In genomic region chr1:222814536-222815366, GRCh38 we compare ENCODE assay signal across 8 cellular contexts. TPM values are rescaled to one million over a fixed set of nuclear protein-coding genes. Genes with fewer than 3 reads are reported as not detected.
DNase-seq lines count a peak whose midpoint lies in the region; ATAC-seq and TF ChIP-seq lines count a peak whose summit lies in the region.

Gene DISP1, plus strand, starts transcription at chr1:222815039. Its CDS starts 127,785 bp downstream, at chr1:222942824.

- 5% methylated on average over 62 of the region's 62 CpGs for WGBS in ectodermal cell, 2 experiments

- peak within 1 kb of the TSS; percentile 89 for H3K4me3 Mint-ChIP-seq in activated CD8-positive, alpha-beta T cell treated with anti-CD3 and anti-CD28 coated beads, Interleukin-2, amount 10 ng/mL, durations not matched to agents 7 days and 5 days

- no peak for TF ChIP-seq CTCF in lower lobe of right lung (IDR thresholded peaks at IDR 0.05)

- H3K4me3 ChIP-seq in BLaER1, result peak within 1 kb of the TSS; percentile 90
- peak within 1 kb of the TSS; percentile 73 for H3K4me3 ChIP-seq in ectodermal cell (ENCODE audit: insufficient read depth, low read depth, low read length)
- H3K4me3 ChIP-seq in lower lobe of right lung, result peak within 1 kb of the TSS; percentile 86

- H3K27ac Mint-ChIP-seq in activated CD8-positive, alpha-beta T cell treated with anti-CD3 and anti-CD28 coated beads, Interleukin-2, amount 10 ng/mL, durations not matched to agents 7 days and 5 days, result peak within 1 kb of the TSS; percentile 88

- peaks cover 6% of the 10 kb centered on the region for H3K27me3 Mint-ChIP-seq in activated CD8-positive, alpha-beta T cell treated with anti-CD3 and anti-CD28 coated beads, Interleukin-2, amount 10 ng/mL, durations not matched to agents 7 days and 5 days (ENCODE audit: low read depth)

- POLR2A ChIA-PET in activated CD8-positive, alpha-beta T cell treated with anti-CD3 and anti-CD28 coated beads, Interleukin-2, amount 10 ng/mL, durations not matched to agents 7 days and 5 days (lab: Charles Lee), result no interaction called here

- H3K27me3 ChIP-seq in BLaER1 (no peaks in the 10 kb centered on the region), ectodermal cell (ENCODE audit: control insufficient read depth, insufficient read depth, low read length, poor library complexity, severe bottlenecking) (peaks cover 6% of the 10 kb centered on the region), lower lobe of right lung (ENCODE audit: low read depth) (no peaks in the 10 kb centered on the region)

- H3K4me1 ChIP-seq in BLaER1, result peaks cover 18% of the 10 kb centered on the region
- H3K4me1 ChIP-seq in ectodermal cell (ENCODE audit: control insufficient read depth, insufficient read depth, low read length), result peaks cover 9% of the 10 kb centered on the region
- peaks cover 33% of the 10 kb centered on the region for H3K4me1 ChIP-seq in lower lobe of right lung

- no peaks in the 10 kb centered on the region for H3K9me3 Mint-ChIP-seq in activated CD8-positive, alpha-beta T cell treated with anti-CD3 and anti-CD28 coated beads, Interleukin-2, amount 10 ng/mL, durations not matched to agents 7 days and 5 days (ENCODE audit: insufficient read depth)

- H3K4me1 Mint-ChIP-seq in activated CD8-positive, alpha-beta T cell treated with anti-CD3 and anti-CD28 coated beads, Interleukin-2, amount 10 ng/mL, durations not matched to agents 7 days and 5 days (ENCODE audit: low read depth), result peaks cover 22% of the 10 kb centered on the region

- ATAC-seq in HG03378 (IDR thresholded peaks at IDR 0.05; ENCODE audit: unreplicated experiment) (peak; percentile 87), lower lobe of right lung (peak; percentile 96 to 98)
- ATAC-seq in activated CD8-positive, alpha-beta T cell treated with anti-CD3 and anti-CD28 coated beads, Interleukin-2, amount 10 ng/mL, durations not matched to agents 7 days and 5 days, result peak; percentile 97

- TF ChIP-seq POLR2A in GM19193 (IDR thresholded peaks at IDR 0.05; ENCODE audit: extremely low read depth, insufficient read depth, insufficient read length), result peak; percentile 58

- H4K20me1 ChIP-seq in BLaER1, result no peaks in the 10 kb centered on the region

- no peaks in the 10 kb centered on the region for H3K9me3 ChIP-seq in BLaER1
- no peaks in the 10 kb centered on the region for H3K9me3 ChIP-seq in ectodermal cell (ENCODE audit: control insufficient read depth, low read length)
- no peaks in the 10 kb centered on the region for H3K9me3 ChIP-seq in lower lobe of right lung

- H3K36me3 ChIP-seq in BLaER1 (no peaks in the 10 kb centered on the region), ectodermal cell (ENCODE audit: control insufficient read depth, insufficient read depth, low read length) (no peaks in the 10 kb centered on the region), lower lobe of right lung (no peaks in the 10 kb centered on the region)

- DNase-seq in NCI-H526 treated with DMSO at 0.1 percent for 48 hours (lab: John Stamatoyannopoulos, UW) (peak; percentile 56), lower lobe of right lung (peak; percentile 90)
- DNase-seq in activated CD8-positive, alpha-beta T cell treated with anti-CD3 and anti-CD28 coated beads, Interleukin-2, amount 10 ng/mL, durations not matched to agents 7 days and 5 days, result peak; percentile 76
- DNase-seq in stimulated activated CD4-positive, alpha-beta T cell treated with anti-CD3 and anti-CD28 coated beads, TNF-alpha, amount 100 ng/mL, for 24 hours (ENCODE audit: low read depth in 3 of 3), result peak; percentile 28 to 71 (median 53)

- CTCF ChIA-PET in activated CD8-positive, alpha-beta T cell treated with anti-CD3 and anti-CD28 coated beads, Interleukin-2, amount 10 ng/mL, durations not matched to agents 7 days and 5 days (lab: Charles Lee), result no interaction called here

- no peaks in the 10 kb centered on the region for H3K36me3 Mint-ChIP-seq in activated CD8-positive, alpha-beta T cell treated with anti-CD3 and anti-CD28 coated beads, Interleukin-2, amount 10 ng/mL, durations not matched to agents 7 days and 5 days (ENCODE audit: low read depth)

- H3K27ac ChIP-seq in BLaER1 (peak within 1 kb of the TSS; percentile 75), ectodermal cell (ENCODE audit: insufficient read depth, low read depth, low read length, poor library complexity, severe bottlenecking) (peak within 1 kb of the TSS; percentile 11), lower lobe of right lung (peak within 1 kb of the TSS; percentile 88)

- intact Hi-C loops in lower lobe of right lung (cut with DNase I), result no loop called here

- peak within 1 kb of the TSS; percentile 83 for H3K9ac ChIP-seq in BLaER1

- peak within 1 kb of the TSS; percentile 96 for H3K4me2 ChIP-seq in BLaER1

RNA-seq across cellular contexts. Expression of gene DISP1, which starts in this region (rescaled TPM):
- 1 to 10 TPM; 1.5 to 2.0 TPM for total RNA-seq in activated CD8-positive, alpha-beta T cell treated with anti-CD3 and anti-CD28 coated beads, Interleukin-2, amount 10 ng/mL, durations not matched to agents 7 days and 5 days
- polyA plus RNA-seq in ectodermal cell (2013, experiment 1 of 4), result 20.8 TPM
- 22.2 TPM for polyA plus RNA-seq in ectodermal cell (2013, experiment 2 of 4)
- 20.5 TPM for polyA plus RNA-seq in ectodermal cell (2013, experiment 3 of 4)
- polyA plus RNA-seq in ectodermal cell (2013, experiment 4 of 4), result 21.1 TPM
- 31.1 TPM for total RNA-seq in lower lobe of right lung

Comparison
In these comparisons a context has a peak if more than half of its experiments do, and no peak if none do; other contexts are left out.
1. Peak in every context shown above with its lines: DNase-seq, ATAC-seq, H3K4me3 ChIP-seq and H3K27ac ChIP-seq.
2. RNA of gene DISP1 (total RNA-seq): 31.1 TPM in lower lobe of right lung (single experiment); 1.5 to 2.0 TPM in activated CD8-positive, alpha-beta T cell treated with anti-CD3 and anti-CD28 coated beads, Interleukin-2, amount 10 ng/mL, durations not matched to agents 7 days and 5 days; every median in the first group is over 10 times any median in the second.
3. H3K27ac ChIP-seq: peak in every context shown above with its lines; median percentile 88 in lower lobe of right lung; 75 in BLaER1; 11 in ectodermal cell.